ENCODE assay signal across 25 cellular contexts in the genomic region with DNA sequence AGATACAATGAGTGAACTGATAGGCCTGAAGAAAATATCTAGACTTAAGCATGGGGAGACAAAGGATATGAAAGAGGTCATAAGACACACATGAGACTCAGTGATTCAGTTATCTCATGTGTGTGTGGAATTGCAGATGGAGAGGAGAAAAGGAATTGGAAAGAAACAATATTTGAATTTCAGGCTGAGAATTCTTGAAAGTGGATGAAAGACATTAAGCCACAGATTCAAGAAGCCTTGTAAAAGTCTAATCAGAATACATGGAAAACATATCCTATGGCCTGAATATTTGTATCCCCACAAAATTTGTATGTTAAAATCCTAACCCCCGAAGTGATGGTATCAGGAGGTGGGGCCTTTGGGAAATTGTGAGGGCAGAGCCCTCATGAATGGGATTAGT. TPM values are rescaled to one million over a fixed set of nuclear protein-coding genes. Genes with fewer than 3 reads are reported as not detected.
"Had no signal": no experiment of that assay in that cellular context is flagged by ENCODE, and none has a peak within 500 bp of the region (broad histone marks: within the 10 kb centered on the region; RNA-seq: fewer than 3 reads in every experiment).

No MANE protein-coding gene starts in this region.

- H3K27ac ChIP-seq: coronary artery, dorsolateral prefrontal cortex, esophagus muscularis mucosa, foreskin keratinocyte, gastrocnemius medialis, heart right ventricle, left lung, lower lobe of right lung had no signal

- DNase-seq: dermis blood vessel endothelial cell; dorsolateral prefrontal cortex; effector CD4-positive, alpha-beta T cell; effector memory CD4-positive, alpha-beta T cell; foreskin keratinocyte; gastrocnemius medialis; glutamatergic neuron; head of caudate nucleus; heart right ventricle; hippocampal formation; left cardiac atrium; left lung; left ventricle myocardium superior; lower lobe of right lung; mesenchymal stem cell; mucosa of descending colon had no signal

- H3K4me3 ChIP-seq: coronary artery, dorsolateral prefrontal cortex, esophagus muscularis mucosa, gastrocnemius medialis, heart right ventricle, left lung, lower lobe of right lung, mucosa of descending colon had no signal

- H3K9me3 ChIP-seq: gastrocnemius medialis, lower lobe of right lung, mucosa of descending colon had no signal

- H3K4me1 ChIP-seq: esophagus muscularis mucosa, foreskin keratinocyte, gastrocnemius medialis, heart right ventricle, left lung, lower lobe of right lung had no signal

- FAIRE-seq: colon, endothelial cell of umbilical vein, islet of Langerhans, keratinocyte had no signal

- H3K36me3 ChIP-seq: esophagus muscularis mucosa, gastrocnemius medialis, heart right ventricle, lower lobe of right lung had no signal

RNA-seq across cellular contexts. Expression of a gene that starts 28.3 kb away (rescaled TPM):
- total RNA-seq: dermis blood vessel endothelial cell, lung microvascular endothelial cell, myocyte had no signal
- polyA plus RNA-seq: fibroblast of lung had no signal
